In the genomic region with DNA sequence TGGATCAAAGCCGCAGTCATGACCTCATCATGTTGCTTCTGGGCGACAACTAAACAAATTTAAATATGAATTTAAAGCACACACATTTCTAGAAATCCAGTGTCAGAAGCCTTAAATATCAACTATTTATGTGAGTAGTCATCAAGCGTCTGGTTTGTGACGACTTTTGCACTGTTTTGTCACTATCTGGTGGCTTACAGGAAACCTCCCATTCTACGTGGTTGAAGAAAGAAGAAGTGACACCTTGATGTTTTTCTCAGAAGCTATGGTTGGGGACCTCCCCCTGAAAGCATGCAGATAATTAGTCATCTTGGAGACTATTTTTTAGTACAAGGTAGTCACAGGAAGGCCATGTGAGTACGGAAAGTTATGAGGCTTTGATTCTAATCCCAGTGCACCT, we compare ENCODE assay signal across 8 cellular contexts. TPM values are rescaled to one million over a fixed set of nuclear protein-coding genes. Genes with fewer than 3 reads are reported as not detected.
DNase-seq lines count a peak whose midpoint lies in the region; ATAC-seq lines count a peak whose summit lies in the region.

No MANE protein-coding gene starts in this region.

- peak; percentile 13 for DNase-seq in NOMO-1 treated with dmso at 0.1 percent for 144 hours (lab: John Stamatoyannopoulos, UW; ENCODE audit: unreplicated experiment)
- DNase-seq in central memory CD4-positive, alpha-beta T cell, result peak; percentile 92
- DNase-seq in cardiac septum (ENCODE audit: low spot score), result no peak
- DNase-seq in GF-D8 (lab: John Stamatoyannopoulos, UW), result no peak
- DNase-seq in NCI-H2227 (lab: John Stamatoyannopoulos, UW; ENCODE audit: unreplicated experiment), result no peak
- no peak for DNase-seq in substantia nigra (lab: John Stamatoyannopoulos, UW)

- no peak overlapping the region for H3K27ac ChIP-seq in substantia nigra (ENCODE audit: low read depth, low read length, poor library complexity, severe bottlenecking)

- intact Hi-C loops in cardiac septum (cut with DNase I), result no loop called here

- ATAC-seq in GM18502 (IDR thresholded peaks at IDR 0.05; ENCODE audit: poor library complexity, unreplicated experiment) (peak; percentile 96), HG02571 (IDR thresholded peaks at IDR 0.05; ENCODE audit: unreplicated experiment) (peak; percentile 90)

RNA-seq across cellular contexts. Expression of gene TENT5C, which starts 58.5 kb away (rescaled TPM):
- 7.4 TPM for total RNA-seq in cardiac septum

Comparison
In these comparisons a context has a peak if more than half of its experiments do, and no peak if none do; other contexts are left out.
1. DNase-seq: peak in NOMO-1 treated with dmso at 0.1 percent for 144 hours (single experiment) and central memory CD4-positive, alpha-beta T cell (single experiment); none in cardiac septum (single experiment), GF-D8 (single experiment), NCI-H2227 (single experiment) and substantia nigra (0 of 49).